23 cellular contexts compared by ENCODE assay signal in genomic region chr12:88802307-88802706, GRCh38.
DNase-seq lines count a peak whose midpoint lies in the region; ATAC-seq, FAIRE-seq and TF ChIP-seq lines count a peak whose summit lies in the region.
"Had no signal": no experiment of that assay in that cellular context is flagged by ENCODE, and none has a peak within 500 bp of the region (broad histone marks: within the 10 kb centered on the region; RNA-seq: fewer than 3 reads in every experiment).

No MANE protein-coding gene starts in this region.

- no peaks in the 10 kb centered on the region for H4K20me1 ChIP-seq in SK-N-SH (ENCODE audit: insufficient read depth)
- H4K20me1 ChIP-seq in keratinocyte (ENCODE audit: control insufficient read depth, extremely low read depth, insufficient read depth, low read length) = no peaks in the 10 kb centered on the region
- H4K20me1 ChIP-seq: BLaER1 treated with 17β-estradiol and CSF1 and Interleukin-3, amounts not matched to agents 10 nM and 100 nM had no signal

- H3K9me1 ChIP-seq in keratinocyte (ENCODE audit: control insufficient read depth, extremely low read depth, insufficient read depth, low read length) = no peaks in the 10 kb centered on the region

- no peaks in the 10 kb centered on the region for H3K9me2 ChIP-seq in SK-N-SH

- peak; percentile 13 for FAIRE-seq in keratinocyte (lab: Jason Lieb, UNC)
- FAIRE-seq: G401.6, RCC 7860 had no signal

- H3K27me3 ChIP-seq in SK-N-SH (ENCODE audit: insufficient read depth) (no peaks in the 10 kb centered on the region), keratinocyte (ENCODE audit: control insufficient read depth, extremely low read depth, insufficient read depth, low read length) (no peaks in the 10 kb centered on the region), uterus (no peaks in the 10 kb centered on the region)
- H3K27me3 ChIP-seq: BLaER1 treated with 17β-estradiol and CSF1 and Interleukin-3, amounts not matched to agents 10 nM and 100 nM; SJSA1 had no signal

- no peak overlapping the region for H3K4me3 ChIP-seq in SK-N-SH (ENCODE audit: low read depth in 2 of 2, low read length in 1 of 2)
- H3K4me3 ChIP-seq in keratinocyte (ENCODE audit: control insufficient read depth in 2 of 3, extremely low read depth in 1 of 3, insufficient read depth in 2 of 3, low read depth in 1 of 3, low read length in 3 of 3) = no peak overlapping the region
- H3K4me3 ChIP-seq in uterus = no peak overlapping the region
- H3K4me3 ChIP-seq: BLaER1 treated with 17β-estradiol and CSF1 and Interleukin-3, amounts not matched to agents 10 nM and 100 nM; SJSA1 had no signal

- no peak for TF ChIP-seq POLR2A in uterus (IDR thresholded peaks at IDR 0.05)

- H2AFZ ChIP-seq in SK-N-SH (ENCODE audit: low read depth) = peak overlapping the region; percentile 62
- H2AFZ ChIP-seq in keratinocyte (ENCODE audit: control insufficient read depth, low read length) = no peak overlapping the region

- H3K4me1 ChIP-seq in SK-N-SH (ENCODE audit: control insufficient read depth in 1 of 2, insufficient read depth in 2 of 2, low read depth in 1 of 2, low read length in 1 of 2) (no peaks in the 10 kb centered on the region), keratinocyte (ENCODE audit: control insufficient read depth, extremely low read depth, insufficient read depth, low read length) (no peaks in the 10 kb centered on the region), uterus (no peaks in the 10 kb centered on the region)
- H3K4me1 ChIP-seq: SJSA1 had no signal

- TF ChIP-seq EP300 in SK-N-SH (IDR thresholded peaks at IDR 0.05; ENCODE audit: borderline replicate concordance in 1 of 2, low read depth in 1 of 2, low read length in 1 of 2) = no peak

- no peak overlapping the region for H3K9ac ChIP-seq in SK-N-SH
- no peak overlapping the region for H3K9ac ChIP-seq in keratinocyte (ENCODE audit: control insufficient read depth, extremely low read depth, insufficient read depth, low read length)
- H3K9ac ChIP-seq: BLaER1 treated with 17β-estradiol and CSF1 and Interleukin-3, amounts not matched to agents 10 nM and 100 nM; KMS-11 had no signal

- intact Hi-C loops in uterus (cut with DNase I; ENCODE audit: low total_unique reads) = no loop called here

- DNase-seq in SK-N-SH (no peak), keratinocyte (ENCODE audit: low read depth, low spot score) (no peak), uterus (no peak)
- no peak for DNase-seq in stimulated activated CD4-positive, alpha-beta T cell treated with anti-CD3 and anti-CD28 coated beads, Interleukin-12 subunit alpha, Interleukin-12 subunit beta, amount 100 ng/mL, for 4 hours
- DNase-seq in stimulated activated naive CD8-positive, alpha-beta T cell treated with anti-CD3 and anti-CD28 coated beads, Interleukin-15, Interleukin-2, amounts not matched to agents 100 U/mL and 50 U/mL, for 24 hours = no peak
- DNase-seq: ACHN; CD4-positive, alpha-beta memory T cell; DMS153; IMR-90; NCI-H1694 treated with DMSO at 0.1 percent for 48 hours; NCI-H2081 treated with DMSO at 0.1 percent for 48 hours; NCI-H2171 treated with DMSO at 0.1 percent for 48 hours; NCI-H526; OCI-M1 had no signal

- POLR2A ChIA-PET in SK-N-SH (lab: Yijun Ruan, JAX) = no interaction called here

- ATAC-seq in SK-N-SH treated with all-trans-retinoic acid at 6 μM for 48 hours (no peak), HG02938 (IDR thresholded peaks at IDR 0.05; ENCODE audit: unreplicated experiment) (peak; percentile 41), HG03196 (IDR thresholded peaks at IDR 0.05; ENCODE audit: unreplicated experiment) (no peak)
- no peak for ATAC-seq in stimulated activated naive CD8-positive, alpha-beta T cell treated with anti-CD3 and anti-CD28 coated beads, Interleukin-15, Interleukin-2, amounts not matched to agents 100 U/mL and 50 U/mL, for 24 hours

- no peaks in the 10 kb centered on the region for H3F3A ChIP-seq in SK-N-SH (replicated peaks; ENCODE audit: insufficient read depth)

- H3K27ac ChIP-seq in SK-N-SH (ENCODE audit: low read depth in 2 of 2, low read length in 1 of 2) (no peak overlapping the region), keratinocyte (ENCODE audit: control insufficient read depth, insufficient read depth, low read length) (no peak overlapping the region), uterus (no peak overlapping the region)
- H3K27ac ChIP-seq: 22Rv1, KMS-11, SJSA1 had no signal

- H3K4me2 ChIP-seq in SK-N-SH (no peak overlapping the region), keratinocyte (ENCODE audit: control insufficient read depth, extremely low read depth, insufficient read depth, low read depth, low read length) (no peak overlapping the region)
- H3K4me2 ChIP-seq: KMS-11 had no signal

- H3K79me2 ChIP-seq in SK-N-SH (ENCODE audit: insufficient read depth) (no peaks in the 10 kb centered on the region), keratinocyte (ENCODE audit: control insufficient read depth, insufficient read depth, low read length) (no peaks in the 10 kb centered on the region)

- no peaks in the 10 kb centered on the region for H3K36me3 ChIP-seq in SK-N-SH (replicated peaks in 1 of 2; ENCODE audit: control insufficient read depth in 1 of 2, insufficient read depth in 2 of 2, low read length in 1 of 2)
- H3K36me3 ChIP-seq in keratinocyte (ENCODE audit: control insufficient read depth in 2 of 2, extremely low read depth in 1 of 2, insufficient read depth in 2 of 2, low read length in 2 of 2) = no peaks in the 10 kb centered on the region
- H3K36me3 ChIP-seq in uterus = no peaks in the 10 kb centered on the region
- H3K36me3 ChIP-seq: BLaER1 treated with 17β-estradiol and CSF1 and Interleukin-3, amounts not matched to agents 10 nM and 100 nM; SJSA1 had no signal

- CTCF ChIA-PET in SK-N-SH (lab: Yijun Ruan, JAX) = interaction anchor here (1.3 kb wide), 1 partner anchor 38 kb away, joined by 4 read pairs; no protein-coding TSS in a partner anchor

- dilution Hi-C loops in keratinocyte (cut with MboI; ENCODE audit: extremely low pct_ligation_motif_present, low sequenced_read_pairs) = no loop called here

- no peak for TF ChIP-seq RAD21 in SK-N-SH (IDR thresholded peaks at IDR 0.05; ENCODE audit: low read length)

- no peaks in the 10 kb centered on the region for H3K9me3 ChIP-seq in SK-N-SH
- no peaks in the 10 kb centered on the region for H3K9me3 ChIP-seq in keratinocyte (ENCODE audit: control insufficient read depth, low read depth, low read length)
- H3K9me3 ChIP-seq in uterus = no peaks in the 10 kb centered on the region
- H3K9me3 ChIP-seq: SJSA1 had no signal

- no peak for TF ChIP-seq CTCF in SK-N-SH (IDR thresholded peaks at IDR 0.05)
- no peak for TF ChIP-seq CTCF in keratinocyte (optimal IDR thresholded peaks at IDR 0.05 in 1 of 3, IDR thresholded peaks at IDR 0.05 in 1 of 3, conservative IDR thresholded peaks at IDR 0.05 in 1 of 3; ENCODE audit: extremely low read depth in 1 of 3, insufficient read depth in 2 of 3, low read length in 3 of 3)
- no peak for TF ChIP-seq CTCF in uterus (IDR thresholded peaks at IDR 0.05)

TF ChIP-seq in SK-N-SH, 30 proteins besides CTCF, POLR2A, EP300 and RAD21:
- TF ChIP-seq ELF1 (IDR thresholded peaks at IDR 0.05) (no peak), GABPA (IDR thresholded peaks at IDR 0.05; ENCODE audit: low read depth) (no peak), POLR2AphosphoS5 (IDR thresholded peaks at IDR 0.05; ENCODE audit: low read depth, low read length) (no peak), EZH2phosphoT487 (IDR thresholded peaks at IDR 0.05; ENCODE audit: borderline replicate concordance, low read depth) (no peak)

TF ChIP-seq in SK-N-SH treated with all-trans-retinoic acid at 6 μM for 48 hours, 23 proteins besides CTCF, POLR2A, EP300 and RAD21:
- TF ChIP-seq ISL1 (CRISPR knock-in tag; IDR thresholded peaks at IDR 0.05) = no peak
- no peak for TF ChIP-seq SNAI2 (CRISPR knock-in tag; IDR thresholded peaks at IDR 0.05)
- TF ChIP-seq ZFP3 (CRISPR knock-in tag; IDR thresholded peaks at IDR 0.05) = no peak
- TF ChIP-seq CSDC2 (CRISPR knock-in tag; IDR thresholded peaks at IDR 0.05) = no peak
- TF ChIP-seq, protein P1, sequence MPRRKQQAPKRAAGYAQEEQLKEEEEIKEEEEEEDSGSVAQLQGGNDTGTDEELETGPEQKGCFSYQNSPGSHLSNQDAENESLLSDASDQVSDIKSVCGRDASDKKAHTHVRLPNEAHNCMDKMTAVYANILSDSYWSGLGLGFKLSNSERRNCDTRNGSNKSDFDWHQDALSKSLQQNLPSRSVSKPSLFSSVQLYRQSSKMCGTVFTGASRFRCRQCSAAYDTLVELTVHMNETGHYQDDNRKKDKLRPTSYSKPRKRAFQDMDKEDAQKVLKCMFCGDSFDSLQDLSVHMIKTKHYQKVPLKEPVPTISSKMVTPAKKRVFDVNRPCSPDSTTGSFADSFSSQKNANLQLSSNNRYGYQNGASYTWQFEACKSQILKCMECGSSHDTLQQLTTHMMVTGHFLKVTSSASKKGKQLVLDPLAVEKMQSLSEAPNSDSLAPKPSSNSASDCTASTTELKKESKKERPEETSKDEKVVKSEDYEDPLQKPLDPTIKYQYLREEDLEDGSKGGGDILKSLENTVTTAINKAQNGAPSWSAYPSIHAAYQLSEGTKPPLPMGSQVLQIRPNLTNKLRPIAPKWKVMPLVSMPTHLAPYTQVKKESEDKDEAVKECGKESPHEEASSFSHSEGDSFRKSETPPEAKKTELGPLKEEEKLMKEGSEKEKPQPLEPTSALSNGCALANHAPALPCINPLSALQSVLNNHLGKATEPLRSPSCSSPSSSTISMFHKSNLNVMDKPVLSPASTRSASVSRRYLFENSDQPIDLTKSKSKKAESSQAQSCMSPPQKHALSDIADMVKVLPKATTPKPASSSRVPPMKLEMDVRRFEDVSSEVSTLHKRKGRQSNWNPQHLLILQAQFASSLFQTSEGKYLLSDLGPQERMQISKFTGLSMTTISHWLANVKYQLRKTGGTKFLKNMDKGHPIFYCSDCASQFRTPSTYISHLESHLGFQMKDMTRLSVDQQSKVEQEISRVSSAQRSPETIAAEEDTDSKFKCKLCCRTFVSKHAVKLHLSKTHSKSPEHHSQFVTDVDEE (CRISPR knock-in tag; IDR thresholded peaks at IDR 0.05) = no peak
